ENCODE assay signal across 18 cellular contexts in the genomic region with DNA sequence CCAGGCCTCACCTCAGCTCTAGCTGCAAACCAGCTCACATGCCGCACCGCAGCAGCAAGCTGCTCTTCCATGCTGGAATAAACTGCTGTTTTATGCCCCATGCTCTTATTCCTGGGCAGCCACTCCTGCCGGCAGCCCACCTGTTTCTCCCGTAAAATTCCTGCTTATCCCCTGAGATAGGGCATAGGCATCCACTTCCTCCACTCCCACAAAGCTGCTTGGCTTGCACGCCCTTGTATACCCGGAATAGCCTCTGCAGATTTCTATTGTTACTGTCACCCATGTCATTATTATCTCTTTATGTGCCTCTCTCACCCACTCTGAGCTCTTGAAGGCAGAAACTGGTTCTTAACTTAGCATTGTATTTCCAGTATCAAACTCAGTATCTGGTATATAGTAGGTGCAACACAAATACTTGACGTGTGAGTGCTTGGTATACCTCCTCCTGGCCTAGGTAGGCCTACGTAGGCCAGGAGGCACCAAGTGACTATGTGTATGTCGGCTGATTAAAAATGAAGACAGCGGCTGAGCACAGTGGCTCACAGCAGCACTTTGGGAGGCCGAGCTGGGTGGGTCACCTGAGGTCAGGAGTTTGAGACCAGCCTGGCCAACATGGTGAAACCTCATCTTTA.
"Had no signal": no experiment of that assay in that cellular context is flagged by ENCODE, and none has a peak within 500 bp of the region (broad histone marks: within the 10 kb centered on the region; RNA-seq: fewer than 3 reads in every experiment).

No MANE protein-coding gene starts in this region.

- ATAC-seq: stimulated activated naive CD8-positive, alpha-beta T cell treated with anti-CD3 and anti-CD28 coated beads, Interleukin-15, amount 100 ng/mL, for 72 hours had no signal

- H3K27me3 ChIP-seq: hepatocyte, neutrophil, suprapubic skin had no signal

- H3K4me1 ChIP-seq: parathyroid adenoma, suprapubic skin had no signal

- H3K4me1 Mint-ChIP-seq: activated CD4-positive, alpha-beta memory T cell treated with anti-CD3 and anti-CD28 coated beads, Interleukin-2, amount 10 ng/mL, durations not matched to agents 7 days and 5 days; stimulated activated naive CD8-positive, alpha-beta T cell treated with anti-CD3 and anti-CD28 coated beads, Interleukin-15, amount 100 ng/mL, for 72 hours had no signal

- H3K27ac Mint-ChIP-seq: activated CD4-positive, alpha-beta memory T cell treated with anti-CD3 and anti-CD28 coated beads, Interleukin-2, amount 10 ng/mL, durations not matched to agents 7 days and 5 days; activated naive CD4-positive, alpha-beta T cell treated with anti-CD3 and anti-CD28 coated beads for 36 hours; dendritic cell treated with granulocyte-macrophage colony-stimulating factor and Interleukin-4, amounts not matched to agents 40 ng/mL and 50 ng/mL, for 4 days; T-helper 2 cell treated with Interferon-gamma antibody and Interleukin-4, amounts not matched to agents 5 μg/mL and 100 μg/mL, for 36 hours had no signal

- H3K4me3 Mint-ChIP-seq: activated CD4-positive, alpha-beta memory T cell treated with anti-CD3 and anti-CD28 coated beads, Interleukin-2, amount 10 ng/mL, durations not matched to agents 7 days and 5 days; activated naive CD4-positive, alpha-beta T cell treated with anti-CD3 and anti-CD28 coated beads for 36 hours; dendritic cell treated with granulocyte-macrophage colony-stimulating factor and Interleukin-4, amounts not matched to agents 40 ng/mL and 50 ng/mL, for 4 days; stimulated activated naive CD8-positive, alpha-beta T cell treated with anti-CD3 and anti-CD28 coated beads, Interleukin-15, amount 100 ng/mL, for 72 hours; T-helper 2 cell treated with Interferon-gamma antibody and Interleukin-4, amounts not matched to agents 5 μg/mL and 100 μg/mL, for 36 hours had no signal

- H3K4me3 ChIP-seq: hepatocyte, suprapubic skin had no signal

- H3K9me3 Mint-ChIP-seq: activated CD4-positive, alpha-beta memory T cell treated with anti-CD3 and anti-CD28 coated beads, Interleukin-2, amount 10 ng/mL, durations not matched to agents 7 days and 5 days; activated naive CD4-positive, alpha-beta T cell treated with anti-CD3 and anti-CD28 coated beads for 36 hours; dendritic cell treated with granulocyte-macrophage colony-stimulating factor and Interleukin-4, amounts not matched to agents 40 ng/mL and 50 ng/mL, for 4 days; T-helper 2 cell treated with Interferon-gamma antibody and Interleukin-4, amounts not matched to agents 5 μg/mL and 100 μg/mL, for 36 hours had no signal

- H3K27me3 Mint-ChIP-seq: activated CD4-positive, alpha-beta memory T cell treated with anti-CD3 and anti-CD28 coated beads, Interleukin-2, amount 10 ng/mL, durations not matched to agents 7 days and 5 days; dendritic cell treated with granulocyte-macrophage colony-stimulating factor and Interleukin-4, amounts not matched to agents 40 ng/mL and 50 ng/mL, for 4 days; stimulated activated naive CD8-positive, alpha-beta T cell treated with anti-CD3 and anti-CD28 coated beads, Interleukin-15, amount 100 ng/mL, for 72 hours had no signal

- H3K36me3 ChIP-seq: neutrophil, suprapubic skin had no signal

- H3K9me3 ChIP-seq: neutrophil, SK-N-SH, suprapubic skin had no signal

- DNase-seq: activated CD4-positive, alpha-beta memory T cell treated with anti-CD3 and anti-CD28 coated beads, Interleukin-2, amount 10 ng/mL, durations not matched to agents 7 days and 5 days; activated CD4-positive, alpha-beta T cell treated with anti-CD3 and anti-CD28 coated beads for 48 hours; activated CD4-positive, CD25-positive, alpha-beta regulatory T cell; activated naive CD4-positive, alpha-beta T cell treated with anti-CD3 and anti-CD28 coated beads for 36 hours; activated T-cell treated with anti-CD3 and anti-CD28 coated beads, Interleukin-2, amount 50 U/mL, for 1 hour; aorta; effector CD8-positive, alpha-beta T cell; SHP77 treated with DMSO at 0.1 percent for 48 hours; stimulated activated CD4-positive, alpha-beta T cell treated with anti-CD3 and anti-CD28 coated beads, Interleukin-2, amount 100 ng/mL, for 24 hours; stimulated activated naive CD8-positive, alpha-beta T cell treated with anti-CD3 and anti-CD28 coated beads, Interleukin-15, amount 100 ng/mL, for 72 hours; trophoblast cell had no signal

- H3K27ac ChIP-seq: hepatocyte, neutrophil, parathyroid adenoma, suprapubic skin had no signal
